ENCODE assay signal across 16 cellular contexts in genomic region chr16:52547834-52548215, GRCh38. TPM values are rescaled to one million over a fixed set of nuclear protein-coding genes. Genes with fewer than 3 reads are reported as not detected.
DNase-seq lines count a peak whose midpoint lies in the region; ATAC-seq, FAIRE-seq and TF ChIP-seq lines count a peak whose summit lies in the region.
"Had no signal": no experiment of that assay in that cellular context is flagged by ENCODE, and none has a peak within 500 bp of the region (broad histone marks: within the 10 kb centered on the region; RNA-seq: fewer than 3 reads in every experiment).

No MANE protein-coding gene starts in this region.

- H3K9me3 ChIP-seq in HepG2 (ENCODE audit: low read length) (no peaks in the 10 kb centered on the region), right lobe of liver (no peaks in the 10 kb centered on the region), astrocyte (ENCODE audit: insufficient read depth, low read depth, low read length) (no peaks in the 10 kb centered on the region), stomach (no peaks in the 10 kb centered on the region)
- H3K9me3 ChIP-seq: left lung, neutrophil had no signal

- no peak for FAIRE-seq in HepG2 (lab: Jason Lieb, UNC)
- no peak for FAIRE-seq in astrocyte (lab: Jason Lieb, UNC)
- peak; percentile 13 for FAIRE-seq in islet of Langerhans (lab: Jason Lieb, UNC)

- WGBS in HepG2 (ENCODE audit: low lambda C conversion rate), result 2% methylated on average over 8 of the region's 8 CpGs
- 50% methylated on average over 8 of the region's 8 CpGs for WGBS in right lobe of liver (ENCODE audit: insufficient coverage, low coverage, low lambda C conversion rate, missing lambda C conversion rate)
- 22 to 43% (median 36%) methylated on average over 8 of the region's 8 CpGs for WGBS in stomach, 5 donors

- H3K4me1 ChIP-seq in HepG2 (ENCODE audit: insufficient read depth, low read length), result peaks cover 29% of the 10 kb centered on the region
- H3K4me1 ChIP-seq in right lobe of liver, result peaks cover 0 to 11% (median 3%) of the 10 kb centered on the region in 4 donors
- peaks cover 4% of the 10 kb centered on the region for H3K4me1 ChIP-seq in astrocyte (ENCODE audit: insufficient read depth, low read length)
- peaks cover 8 to 54% (median 23%) of the 10 kb centered on the region in 4 donors for H3K4me1 ChIP-seq in stomach

- TF ChIP-seq CTCF in HepG2 (CRISPR knock-in tag; IDR thresholded peaks at IDR 0.05) (no peak), right lobe of liver (IDR thresholded peaks at IDR 0.05) (no peak), astrocyte (IDR thresholded peaks at IDR 0.05; ENCODE audit: insufficient read depth, low read depth, low read length) (no peak), stomach (IDR thresholded peaks at IDR 0.05) (no peak), coronary artery (IDR thresholded peaks at IDR 0.05) (no peak)

- in situ Hi-C loops in HepG2 (cut with HindIII; ENCODE audit: extremely low pct_ligation_motif_present, low pct_unique_long_range_greater_than_20kb), result loop anchor here (5.0 to 10.0 kb wide), 3 partner anchors 56 to 353 kb away; no protein-coding TSS in a partner anchor

- BruUV-seq in HepG2 (replicated peaks; lab: Mats Ljungman, UMichigan), result TSS peak; percentile 58

- H3K9ac ChIP-seq in HepG2 (ENCODE audit: insufficient read depth, low read depth, low read length), result peak overlapping the region; percentile 75
- no peak overlapping the region for H3K9ac ChIP-seq in astrocyte (ENCODE audit: low read length)

- POLR2A ChIA-PET in HepG2 (lab: Yijun Ruan, JAX), result interaction anchor here (1.0 to 4.0 kb wide), 24 partner anchors 10 to 582 kb away, joined by 3 to 65 read pairs (median 5); no protein-coding TSS in a partner anchor

- H3K36me3 ChIP-seq in HepG2 (replicated peaks in 1 of 2; ENCODE audit: control insufficient read depth in 1 of 2, insufficient read depth in 2 of 2, low read length in 2 of 2) (no peaks in the 10 kb centered on the region; a peak in 1 of 5 replicates), right lobe of liver (no peaks in the 10 kb centered on the region), astrocyte (ENCODE audit: insufficient read depth, low read length) (no peaks in the 10 kb centered on the region), stomach (no peaks in the 10 kb centered on the region)
- H3K36me3 ChIP-seq: left lung, neutrophil had no signal

- H3K27me3 ChIP-seq in HepG2 (ENCODE audit: control insufficient read depth in 1 of 2, insufficient read depth in 2 of 2, low read length in 2 of 2) (no peaks in the 10 kb centered on the region; a peak in 1 of 5 replicates), right lobe of liver (no peaks in the 10 kb centered on the region), astrocyte (ENCODE audit: insufficient read depth, low read length) (peaks cover 37% of the 10 kb centered on the region), stomach (peaks cover 0 to 31% (median 12%) of the 10 kb centered on the region in 3 donors)

- H3K27ac ChIP-seq in HepG2 (ENCODE audit: extremely low read length, insufficient read depth, low read length) (peak overlapping the region; percentile 63), right lobe of liver (peak overlapping the region in 1 of 3 donors; percentile 31), astrocyte (ENCODE audit: low read depth, low read length) (no peak overlapping the region), stomach (peak overlapping the region; percentile 74 to 97 (median 91)), coronary artery (no peak overlapping the region)
- H3K27ac ChIP-seq: left lung, neutrophil had no signal

- H3K27ac Mint-ChIP-seq in astrocyte (ENCODE audit: unreplicated experiment), result no peak overlapping the region
- H3K27ac Mint-ChIP-seq: activated CD4-positive, alpha-beta T cell treated with anti-CD3 and anti-CD28 coated beads, Interleukin-2, amount 10 ng/mL, durations not matched to agents 24 days and 14 days; activated T-cell treated with anti-CD3 and anti-CD28 coated beads, Interleukin-2, amount 50 U/mL, for 24 hours had no signal

- H3K36me3 Mint-ChIP-seq in astrocyte (ENCODE audit: low read depth, unreplicated experiment), result no peaks in the 10 kb centered on the region

- ATAC-seq in HepG2, result peak; percentile 13
- no peak for ATAC-seq in right lobe of liver
- no peak for ATAC-seq in left lobe of liver

- TF ChIP-seq EP300 in HepG2 (IDR thresholded peaks at IDR 0.05; ENCODE audit: low read depth in 2 of 2, low read length in 2 of 2), result no peak
- TF ChIP-seq EP300 in HepG2 (CRISPR knock-in tag; IDR thresholded peaks at IDR 0.05; ENCODE audit: borderline replicate concordance), result no peak
- no peak for TF ChIP-seq EP300 in stomach (IDR thresholded peaks at IDR 0.05)

- TF ChIP-seq POLR2A in HepG2 (IDR thresholded peaks at IDR 0.05; ENCODE audit: insufficient read depth in 1 of 2, low read depth in 2 of 2, low read length in 2 of 2), result no peak
- TF ChIP-seq POLR2A in right lobe of liver (IDR thresholded peaks at IDR 0.05), result no peak
- no peak for TF ChIP-seq POLR2A in stomach (IDR thresholded peaks at IDR 0.05)

- H3K4me2 ChIP-seq in HepG2 (ENCODE audit: low read depth, low read length), result peak overlapping the region; percentile 95
- no peak overlapping the region for H3K4me2 ChIP-seq in astrocyte (ENCODE audit: low read length)

- H3K9me3 Mint-ChIP-seq in astrocyte (ENCODE audit: unreplicated experiment), result no peaks in the 10 kb centered on the region

- peak overlapping the region; percentile 83 for H3K4me3 Mint-ChIP-seq in astrocyte (ENCODE audit: unreplicated experiment)
- H3K4me3 Mint-ChIP-seq: activated CD4-positive, alpha-beta T cell treated with anti-CD3 and anti-CD28 coated beads, Interleukin-2, amount 10 ng/mL, durations not matched to agents 24 days and 14 days had no signal

- no peak for TF ChIP-seq RAD21 in HepG2 (CRISPR knock-in tag; IDR thresholded peaks at IDR 0.05)

- peak overlapping the region; percentile 82 to 92 (median 91) for H3K4me3 ChIP-seq in HepG2 (replicated peaks in 1 of 3; ENCODE audit: insufficient read depth in 1 of 3, low read depth in 2 of 3, low read length in 3 of 3)
- peak overlapping the region in 1 of 3 donors; percentile 66 for H3K4me3 ChIP-seq in right lobe of liver
- no peak overlapping the region for H3K4me3 ChIP-seq in astrocyte (ENCODE audit: insufficient read depth, low read depth, low read length)
- H3K4me3 ChIP-seq in stomach, result peak overlapping the region in 3 of 4 donors; percentile 68 to 76 (median 76)
- no peak overlapping the region for H3K4me3 ChIP-seq in coronary artery
- H3K4me3 ChIP-seq: left lung had no signal

- H4K20me1 ChIP-seq in HepG2 (ENCODE audit: insufficient read depth, low read length) (peaks cover 21% of the 10 kb centered on the region; the same call in 1 of the 2 replicates), astrocyte (ENCODE audit: insufficient read depth, low read length) (no peaks in the 10 kb centered on the region)

- H2AFZ ChIP-seq in HepG2 (ENCODE audit: low read length) (no peak overlapping the region), astrocyte (ENCODE audit: low read depth, low read length) (no peak overlapping the region)

- H3K79me2 ChIP-seq in HepG2 (ENCODE audit: insufficient read depth, low read length), result peaks cover 37% of the 10 kb centered on the region
- H3K79me2 ChIP-seq in astrocyte (ENCODE audit: insufficient read depth, low read length), result no peaks in the 10 kb centered on the region

- intact Hi-C loops in HepG2 (cut with micrococcal nuclease; ENCODE audit: unreplicated experiment), result loop anchor here (1.0 to 5.0 kb wide), 10 partner anchors 17 to 357 kb away; no protein-coding TSS in a partner anchor
- intact Hi-C loops in right lobe of liver (cut with DNase I), result no loop called here
- intact Hi-C loops in stomach (cut with DNase I; ENCODE audit: low total_unique reads), result no loop called here

- peaks cover 24% of the 10 kb centered on the region for H3K27me3 Mint-ChIP-seq in astrocyte (ENCODE audit: low read depth, unreplicated experiment)

- H3K4me1 Mint-ChIP-seq in astrocyte (ENCODE audit: low read depth, unreplicated experiment), result peaks cover 3% of the 10 kb centered on the region
- H3K4me1 Mint-ChIP-seq: activated CD4-positive, alpha-beta T cell treated with anti-CD3 and anti-CD28 coated beads, Interleukin-2, amount 10 ng/mL, durations not matched to agents 24 days and 14 days had no signal

- DNase-seq in HepG2 (ENCODE audit: low spot score) (no peak), right lobe of liver (no peak), astrocyte (ENCODE audit: low read depth) (no peak), stomach (no peak), left lobe of liver (ENCODE audit: low spot score) (no peak), coronary artery (ENCODE audit: low spot score) (no peak), COLO829 (ENCODE audit: low spot score) (no peak)
- DNase-seq: activated CD4-positive, alpha-beta T cell treated with anti-CD3 and anti-CD28 coated beads, Interleukin-2, amount 10 ng/mL, durations not matched to agents 24 days and 14 days; activated T-cell treated with anti-CD3 and anti-CD28 coated beads, Interleukin-2, amount 50 U/mL, for 24 hours; NCI-H2029 treated with DMSO at 0.1 percent for 48 hours; SIG-M5; stimulated activated CD4-positive, alpha-beta T cell treated with anti-CD3 and anti-CD28 coated beads, Interleukin-4, amount 100 ng/mL, for 4 hours; T-helper 9 cell had no signal

- CTCF ChIA-PET in HepG2 (lab: Yijun Ruan, JAX; ENCODE audit: low intra/inter-chr PET ratio, low total read pairs), result no interaction called here

RNA-seq across cellular contexts. Expression of gene TOX3, which starts 0.9 kb away (rescaled TPM):
- total RNA-seq in HepG2 (2016; rRNA removed; fragmentation: Illumina TruSeq; extraction: Trizol), result 12.1 and 14.5 TPM in 2 replicates
- 19.7 and 21.7 TPM in 2 replicates for total RNA-seq in HepG2 (2016; cell fraction: cytosol; rRNA removed; fragmentation: Illumina TruSeq; extraction: Trizol; ENCODE audit: low read depth)
- total RNA-seq in HepG2 (2016; cell fraction: insoluble cytoplasmic fraction; rRNA removed; fragmentation: Illumina TruSeq; extraction: Trizol), result 11.6 and 15.0 TPM in 2 replicates
- 14.2 and 14.5 TPM in 2 replicates for total RNA-seq in HepG2 (2016; cell fraction: membrane; rRNA removed; fragmentation: Illumina TruSeq; extraction: Trizol)
- 17.7 and 24.3 TPM in 2 replicates for total RNA-seq in HepG2 (2016; cell fraction: nucleus; rRNA removed; fragmentation: Illumina TruSeq; extraction: Trizol)
- 95.6 and 98.6 TPM in 2 replicates for polyA plus RNA-seq in HepG2 (2011; rRNA removed)
- polyA plus RNA-seq in HepG2 (2011; cell fraction: cytosol; rRNA removed), result 53.0 and 61.5 TPM in 2 replicates
- 59.3 and 60.8 TPM in 2 replicates for polyA plus RNA-seq in HepG2 (2011; cell fraction: nucleus; rRNA removed)
- polyA plus RNA-seq in HepG2 (2012), result 60.3 and 93.0 TPM in 2 replicates
- 4.5 and 4.7 TPM in 2 replicates for polyA plus RNA-seq in HepG2 (2016; cell fraction: cytosol; fragmentation: Illumina TruSeq; extraction: Trizol; ENCODE audit: low read depth)
- 36.1 and 46.4 TPM in 2 replicates for polyA plus RNA-seq in HepG2 (2016; cell fraction: insoluble cytoplasmic fraction; fragmentation: Illumina TruSeq; extraction: Trizol; ENCODE audit: low read depth)
- 16.2 and 16.6 TPM in 2 replicates for polyA plus RNA-seq in HepG2 (2016; cell fraction: membrane; fragmentation: Illumina TruSeq; extraction: Trizol; ENCODE audit: low read depth)
- polyA plus RNA-seq in HepG2 (2016; cell fraction: nucleus; fragmentation: Illumina TruSeq; extraction: Trizol; ENCODE audit: insufficient read depth, low read depth), result 26.4 and 30.3 TPM in 2 replicates
- polyA minus RNA-seq in HepG2 (2011; rRNA and poly(A)+ RNA removed; ENCODE audit: low replicate concordance), result 0.42 and 283 TPM in 2 replicates
- 65.9 and 72.3 TPM in 2 replicates for polyA minus RNA-seq in HepG2 (2011; cell fraction: cytosol; rRNA and poly(A)+ RNA removed)
- polyA minus RNA-seq in HepG2 (2011; cell fraction: nucleus; rRNA and poly(A)+ RNA removed), result 122 and 148 TPM in 2 replicates
- 1 to 10 TPM in 5 of 6 experiments, under 1 TPM in 1; 0.92 to 5.8 (median 3.6) TPM for total RNA-seq in right lobe of liver
- total RNA-seq in astrocyte, result 1.9 and 2.3 TPM in 2 replicates
- 100 to 1,000 TPM in 1 of 5 donors, 10 to 100 TPM in 2, 1 to 10 TPM in 2; 7.2 to 169 (median 14.2) TPM for total RNA-seq in stomach
- 10 to 100 TPM in 1 of 3 donors, 1 to 10 TPM in 2; 6.4 to 12.4 (median 9.8) TPM for polyA plus RNA-seq in stomach
- total RNA-seq in left lobe of liver, result 1.3 TPM
- total RNA-seq: activated CD4-positive, alpha-beta T cell treated with anti-CD3 and anti-CD28 coated beads, Interleukin-2, amount 10 ng/mL, durations not matched to agents 24 days and 14 days had no signal

Comparison
In these comparisons a context has a peak if more than half of its experiments do, and no peak if none do; other contexts are left out.
1. H3K27ac ChIP-seq: peak in HepG2 (single experiment) and stomach (5 of 5); none in astrocyte (single experiment) and coronary artery (0 of 2).
2. H3K4me3 ChIP-seq: peak in HepG2 (3 of 3) and stomach (3 of 4); none in astrocyte (single experiment) and coronary artery (single experiment).